Comparison of ENCODE assay signal across 17 cellular contexts in the genomic region with DNA sequence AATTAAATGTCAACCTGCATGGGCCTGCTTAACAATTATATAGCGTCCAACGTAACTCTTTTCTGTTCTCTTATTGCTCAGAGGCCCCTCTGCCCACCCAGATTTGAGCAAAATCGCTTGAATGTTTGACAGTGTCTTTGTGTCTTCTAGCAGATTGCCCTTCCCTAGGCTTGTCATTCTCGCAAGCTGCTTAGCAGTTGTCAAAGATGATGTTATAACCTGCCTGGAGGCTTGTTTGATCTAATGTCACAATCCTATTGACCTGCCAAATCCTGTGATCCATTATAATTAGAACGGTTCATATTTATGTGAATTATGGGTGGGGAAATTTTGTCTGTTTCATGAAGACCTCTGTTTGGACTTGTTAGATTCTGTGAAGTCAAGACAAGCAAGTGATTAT.
DNase-seq lines count a peak whose midpoint lies in the region; ATAC-seq, FAIRE-seq and TF ChIP-seq lines count a peak whose summit lies in the region.
"Had no signal": no experiment of that assay in that cellular context is flagged by ENCODE, and none has a peak within 500 bp of the region (broad histone marks: within the 10 kb centered on the region; RNA-seq: fewer than 3 reads in every experiment).

No MANE protein-coding gene starts in this region.

- DNase-seq in GM19239 (ENCODE audit: insufficient read length, low spot score) = no peak
- DNase-seq in endodermal cell = no peak
- DNase-seq in nephron progenitor cell = no peak
- DNase-seq in epidermal melanocyte (ENCODE audit: insufficient read length, low spot score) = no peak
- no peak for DNase-seq in endothelial cell (ENCODE audit: low spot score)
- DNase-seq: BE2C; CD4-positive, alpha-beta memory T cell; DMS153; DND-41; GDM1; GM23248; IMR-90 had no signal

- no peaks in the 10 kb centered on the region for H3K27me3 ChIP-seq in endodermal cell (ENCODE audit: control insufficient read depth, insufficient read depth, low read length, poor library complexity, severe bottlenecking)
- H3K27me3 ChIP-seq: BE2C had no signal

- no peaks in the 10 kb centered on the region for H3K9me3 ChIP-seq in endodermal cell (ENCODE audit: control insufficient read depth, low read length)
- H3K9me3 ChIP-seq: A549, BE2C had no signal

- TF ChIP-seq CTCF in endodermal cell (conservative IDR thresholded peaks at IDR 0.05) (no peak), nephron progenitor cell (IDR thresholded peaks at IDR 0.05) (no peak), endothelial cell (IDR thresholded peaks at IDR 0.05; ENCODE audit: unreplicated experiment) (no peak)

- H3K27me3 Mint-ChIP-seq in endodermal cell (ENCODE audit: insufficient read depth) (peaks cover 16% of the 10 kb centered on the region), nephron progenitor cell (ENCODE audit: low read depth, poor library complexity) (peaks cover 7% of the 10 kb centered on the region), endothelial cell (ENCODE audit: unreplicated experiment) (no peaks in the 10 kb centered on the region)

- H3K27ac ChIP-seq in endodermal cell (ENCODE audit: low read depth, low read length) = peak overlapping the region; percentile 58
- H3K27ac ChIP-seq: A549, C4-2B, GM23248 had no signal

- H3K4me1 Mint-ChIP-seq in endodermal cell (no peaks in the 10 kb centered on the region), nephron progenitor cell (peaks cover 36% of the 10 kb centered on the region), endothelial cell (ENCODE audit: unreplicated experiment) (no peaks in the 10 kb centered on the region)
- H3K4me1 Mint-ChIP-seq: CD4-positive, alpha-beta memory T cell had no signal

- H3K27ac Mint-ChIP-seq in endodermal cell (no peak overlapping the region), nephron progenitor cell (peak overlapping the region; percentile 52), endothelial cell (ENCODE audit: unreplicated experiment) (no peak overlapping the region)
- H3K27ac Mint-ChIP-seq: CD4-positive, alpha-beta memory T cell had no signal

- no peaks in the 10 kb centered on the region for H3K36me3 Mint-ChIP-seq in endodermal cell (ENCODE audit: low read depth)
- H3K36me3 Mint-ChIP-seq in nephron progenitor cell (ENCODE audit: low read depth) = no peaks in the 10 kb centered on the region
- no peaks in the 10 kb centered on the region for H3K36me3 Mint-ChIP-seq in endothelial cell (ENCODE audit: low read depth, unreplicated experiment)
- H3K36me3 Mint-ChIP-seq: CD4-positive, alpha-beta memory T cell had no signal

- ATAC-seq in GM21390 (IDR thresholded peaks at IDR 0.05; ENCODE audit: unreplicated experiment) = no peak
- ATAC-seq: A549, HCT116 had no signal

- FAIRE-seq in GM19239 (lab: Jason Lieb, UNC) = peak; percentile 54
- FAIRE-seq: A549, H54 had no signal

- H3K9ac ChIP-seq in endodermal cell (ENCODE audit: extremely low read depth, low read length, poor library complexity, severe bottlenecking) = no peak overlapping the region
- H3K9ac ChIP-seq: GM23248 had no signal

- H3K4me1 ChIP-seq in endodermal cell (ENCODE audit: control insufficient read depth, insufficient read depth, low read length) = no peaks in the 10 kb centered on the region
- H3K4me1 ChIP-seq: A549, BE2C had no signal

- no peaks in the 10 kb centered on the region for H3K9me3 Mint-ChIP-seq in endodermal cell
- H3K9me3 Mint-ChIP-seq in nephron progenitor cell = no peaks in the 10 kb centered on the region
- H3K9me3 Mint-ChIP-seq in endothelial cell (ENCODE audit: unreplicated experiment) = no peaks in the 10 kb centered on the region
- H3K9me3 Mint-ChIP-seq: CD4-positive, alpha-beta memory T cell had no signal

- WGBS in endodermal cell (ENCODE audit: insufficient coverage in 1 of 2, insufficient read length in 1 of 2), 2 experiments = 85 to 87% methylated on average over 3 to 5 of the region's 5 CpGs

- H3K4me3 Mint-ChIP-seq in endodermal cell (no peak overlapping the region), nephron progenitor cell (no peak overlapping the region), endothelial cell (ENCODE audit: unreplicated experiment) (no peak overlapping the region)
- H3K4me3 Mint-ChIP-seq: CD4-positive, alpha-beta memory T cell had no signal

- H3K36me3 ChIP-seq in endodermal cell (ENCODE audit: control insufficient read depth, insufficient read depth, low read length) = no peaks in the 10 kb centered on the region
- H3K36me3 ChIP-seq: BE2C had no signal

- no peak overlapping the region for H3K4me3 ChIP-seq in endodermal cell (ENCODE audit: low read length)
- H3K4me3 ChIP-seq: A549, GM23248 had no signal
